In genomic region chr16:22297871-22298733, GRCh38 we compare ENCODE assay signal across 8 cellular contexts. TPM values are rescaled to one million over a fixed set of nuclear protein-coding genes. Genes with fewer than 3 reads are reported as not detected.
DNase-seq lines count a peak whose midpoint lies in the region; ATAC-seq and TF ChIP-seq lines count a peak whose summit lies in the region.

No MANE protein-coding gene starts in this region.

- intact Hi-C loops in dorsolateral prefrontal cortex (cut with DNase I) (loop anchor here (1.0 to 5.0 kb wide), 4 partner anchors 103 to 346 kb away; partner anchors contain the start of genes UQCRC2 (in 2 of the 2) and MOSMO (in 1 of the 2)), lower leg skin (cut with DNase I; ENCODE audit: low total_unique reads) (loop anchor here (2.0 kb wide), 1 partner anchor 101 kb away; no protein-coding TSS in a partner anchor)

- TF ChIP-seq POLR2A in lower leg skin (IDR thresholded peaks at IDR 0.05): no peak

- H3K4me3 ChIP-seq in dorsolateral prefrontal cortex (peak overlapping the region; percentile 55 to 98 (median 89)), lower leg skin (ENCODE audit: low read depth, poor library complexity, severe bottlenecking) (peak overlapping the region; percentile 68)

- H3K27ac ChIP-seq in dorsolateral prefrontal cortex: peak overlapping the region; percentile 66 to 97 (median 91)

- 1% methylated on average over 22 to 39 of the region's 39 CpGs for WGBS in lower leg skin, 2 donors

- DNase-seq in AG08395 (ENCODE audit: low spot score) (peak; percentile 89), NCI-H526 treated with DMSO at 0.1 percent for 48 hours (lab: John Stamatoyannopoulos, UW) (peak; percentile 85), dorsolateral prefrontal cortex (peak in 7 of 10 donors; percentile 54 to 73 (median 63)), lower leg skin (ENCODE audit: low spot score in 2 of 2) (peak in 1 of 2 donors; percentile 60)
- peak; percentile 47 to 75 for DNase-seq in activated CD4-positive, alpha-beta T cell treated with anti-CD3 and anti-CD28 coated beads, Interleukin-2, amount 50 U/mL, for 24 hours (ENCODE audit: low read depth in 1 of 2, low spot score in 1 of 2)
- peak; percentile 49 to 70 for DNase-seq in stimulated activated CD4-positive, alpha-beta T cell treated with anti-CD3 and anti-CD28 coated beads, Interleukin-4, amount 100 ng/mL, for 4 hours

- TF ChIP-seq CTCF in dorsolateral prefrontal cortex (IDR thresholded peaks at IDR 0.05 in 54 of 56, conservative IDR thresholded peaks at IDR 0.05 in 2 of 56; ENCODE audit: low read depth in 1 of 56, partially characterized antibody in 56 of 56) (peak in 5 of 56 donors; percentile 10 to 23 (median 19)), lower leg skin (IDR thresholded peaks at IDR 0.05) (no peak)

- H3K27me3 ChIP-seq in dorsolateral prefrontal cortex: no peaks in the 10 kb centered on the region

- ATAC-seq in GM18907 (IDR thresholded peaks at IDR 0.05; ENCODE audit: unreplicated experiment): peak; percentile 29
- ATAC-seq in HG03469 (IDR thresholded peaks at IDR 0.05; ENCODE audit: unreplicated experiment): peak; percentile 27

RNA-seq across cellular contexts. Expression of gene POLR3E, which starts 0.9 kb away (rescaled TPM):
- 10 to 100 TPM; 29.2 to 66.1 (median 45.5) TPM for total RNA-seq in dorsolateral prefrontal cortex
- total RNA-seq in lower leg skin: 10 to 100 TPM; 64.7 to 74.0 (median 71.4) TPM
